In genomic region chr21:42391297-42391696, GRCh38 we compare ENCODE assay signal across 28 cellular contexts. TPM values are rescaled to one million over a fixed set of nuclear protein-coding genes. Genes with fewer than 3 reads are reported as not detected.
DNase-seq lines count a peak whose midpoint lies in the region; ATAC-seq, FAIRE-seq and TF ChIP-seq lines count a peak whose summit lies in the region.
"Had no signal": no experiment of that assay in that cellular context is flagged by ENCODE, and none has a peak within 500 bp of the region (broad histone marks: within the 10 kb centered on the region; RNA-seq: fewer than 3 reads in every experiment).

No MANE protein-coding gene starts in this region.

- H3K36me3 ChIP-seq in HepG2 (replicated peaks in 1 of 2; ENCODE audit: control insufficient read depth in 1 of 2, insufficient read depth in 2 of 2, low read length in 2 of 2), result no peaks in the 10 kb centered on the region
- H3K36me3 ChIP-seq: SJSA1 had no signal

- no peaks in the 10 kb centered on the region for H4K20me1 ChIP-seq in HepG2 (ENCODE audit: insufficient read depth, low read length)

- no peak for TF ChIP-seq CTCF in HepG2 (CRISPR knock-in tag; IDR thresholded peaks at IDR 0.05)
- no peak for TF ChIP-seq CTCF in GM20000 (IDR thresholded peaks at IDR 0.05; ENCODE audit: extremely low read depth, missing control alignments)

- H3K4me3 ChIP-seq in HepG2 (replicated peaks in 1 of 3; ENCODE audit: insufficient read depth in 1 of 3, low read depth in 2 of 3, low read length in 3 of 3), result no peak overlapping the region
- H3K4me3 ChIP-seq: SJSA1 had no signal

- in situ Hi-C loops in HepG2 (cut with HindIII; ENCODE audit: extremely low pct_ligation_motif_present, low pct_unique_long_range_greater_than_20kb), result no loop called here

- no peaks in the 10 kb centered on the region for H3K27me3 Mint-ChIP-seq in activated CD4-positive, alpha-beta T cell treated with anti-CD3 and anti-CD28 coated beads, Interleukin-2, amount 10 ng/mL, durations not matched to agents 7 days and 5 days

- no peak for DNase-seq in activated CD4-positive, alpha-beta T cell treated with anti-CD3 and anti-CD28 coated beads, Interleukin-2, amount 10 ng/mL, durations not matched to agents 7 days and 5 days
- no peak for DNase-seq in activated CD4-positive, alpha-beta T cell treated with anti-CD3 and anti-CD28 coated beads, Interleukin-2, amount 50 U/mL, for 4 hours
- DNase-seq in cardiac septum (ENCODE audit: low spot score) (peak; percentile 20), left ventricle myocardium superior (no peak), HepG2 (ENCODE audit: low spot score) (no peak), NCI-H524 treated with DMSO at 0.1 percent for 48 hours (lab: John Stamatoyannopoulos, UW) (no peak), germinal center (ENCODE audit: low spot score) (no peak), GM20000 (ENCODE audit: low spot score) (no peak)
- DNase-seq: 8988T, AML-193, DMS53, GDM1, IMR-90, NCI-H1694, NCI-H2081, NCI-H2171, NCI-H345, NCI-H524, OCI-M1 had no signal

- no peak for FAIRE-seq in HepG2 (lab: Jason Lieb, UNC)
- FAIRE-seq: D721Med, GM19239, H1, HTR-8/SVneo had no signal

- TF ChIP-seq EP300 in HepG2 (IDR thresholded peaks at IDR 0.05; ENCODE audit: low read depth in 2 of 2, low read length in 2 of 2) (peak in 1 of 2 experiments; percentile 13; a peak in 1 of 4 replicates), HepG2 (CRISPR knock-in tag; IDR thresholded peaks at IDR 0.05; ENCODE audit: borderline replicate concordance) (no peak)

- H3K9me3 Mint-ChIP-seq in activated CD4-positive, alpha-beta T cell treated with anti-CD3 and anti-CD28 coated beads, Interleukin-2, amount 10 ng/mL, durations not matched to agents 7 days and 5 days, result no peaks in the 10 kb centered on the region

- no peak overlapping the region for H3K9ac ChIP-seq in HepG2 (ENCODE audit: insufficient read depth, low read depth, low read length)

- H3K36me3 Mint-ChIP-seq in activated CD4-positive, alpha-beta T cell treated with anti-CD3 and anti-CD28 coated beads, Interleukin-2, amount 10 ng/mL, durations not matched to agents 7 days and 5 days (ENCODE audit: low read depth), result peaks cover 30% of the 10 kb centered on the region
- H3K36me3 Mint-ChIP-seq: CD14-positive monocyte had no signal

- H3K4me2 ChIP-seq in HepG2 (ENCODE audit: low read depth, low read length), result peak overlapping the region; percentile 36

- no peak overlapping the region for H3K4me3 Mint-ChIP-seq in activated CD4-positive, alpha-beta T cell treated with anti-CD3 and anti-CD28 coated beads, Interleukin-2, amount 10 ng/mL, durations not matched to agents 7 days and 5 days
- H3K4me3 Mint-ChIP-seq: CD14-positive monocyte had no signal

- H3K27ac Mint-ChIP-seq in activated CD4-positive, alpha-beta T cell treated with anti-CD3 and anti-CD28 coated beads, Interleukin-2, amount 10 ng/mL, durations not matched to agents 7 days and 5 days, result peak overlapping the region; percentile 28

- H3K4me1 ChIP-seq in HepG2 (ENCODE audit: insufficient read depth, low read length), result peaks cover 75% of the 10 kb centered on the region

- CTCF ChIA-PET in activated CD4-positive, alpha-beta T cell treated with anti-CD3 and anti-CD28 coated beads, Interleukin-2, amount 10 ng/mL, durations not matched to agents 7 days and 5 days (lab: Charles Lee), result no interaction called here
- CTCF ChIA-PET in HepG2 (lab: Yijun Ruan, JAX; ENCODE audit: low intra/inter-chr PET ratio, low total read pairs), result no interaction called here

- intact Hi-C loops in cardiac septum (cut with DNase I), result no loop called here
- intact Hi-C loops in left ventricle myocardium superior (cut with micrococcal nuclease), result no loop called here
- intact Hi-C loops in HepG2 (cut with micrococcal nuclease; ENCODE audit: unreplicated experiment), result no loop called here

- H3K27me3 ChIP-seq in HepG2 (ENCODE audit: control insufficient read depth in 1 of 2, insufficient read depth in 2 of 2, low read length in 2 of 2), result no peaks in the 10 kb centered on the region
- H3K27me3 ChIP-seq: SJSA1 had no signal

- POLR2A ChIA-PET in activated CD4-positive, alpha-beta T cell treated with anti-CD3 and anti-CD28 coated beads, Interleukin-2, amount 10 ng/mL, durations not matched to agents 7 days and 5 days (lab: Charles Lee), result no interaction called here
- POLR2A ChIA-PET in HepG2 (lab: Yijun Ruan, JAX), result interaction anchor here (0.9 kb wide), 1 partner anchor 10 kb away, joined by 3 read pairs; no protein-coding TSS in a partner anchor

- BruUV-seq in HepG2 (replicated peaks; lab: Mats Ljungman, UMichigan), result no TSS peak

- no peak for ATAC-seq in left ventricle myocardium superior
- ATAC-seq in HepG2, result peak; percentile 42
- ATAC-seq: Right ventricle myocardium inferior had no signal

- H3K9me3 ChIP-seq in HepG2 (ENCODE audit: low read length), result no peaks in the 10 kb centered on the region
- H3K9me3 ChIP-seq: SJSA1 had no signal

- no peak for TF ChIP-seq RAD21 in HepG2 (CRISPR knock-in tag; IDR thresholded peaks at IDR 0.05)

- no peak for TF ChIP-seq POLR2A in HepG2 (IDR thresholded peaks at IDR 0.05; ENCODE audit: insufficient read depth in 1 of 2, low read depth in 2 of 2, low read length in 2 of 2)

- H2AFZ ChIP-seq in HepG2 (ENCODE audit: low read length), result no peak overlapping the region

- no peak overlapping the region for H3K27ac ChIP-seq in HepG2 (ENCODE audit: extremely low read length, insufficient read depth, low read length)
- H3K27ac ChIP-seq: SJSA1 had no signal

- H3K4me1 Mint-ChIP-seq in activated CD4-positive, alpha-beta T cell treated with anti-CD3 and anti-CD28 coated beads, Interleukin-2, amount 10 ng/mL, durations not matched to agents 7 days and 5 days, result peaks cover 79% of the 10 kb centered on the region

- WGBS in HepG2 (ENCODE audit: low lambda C conversion rate), result 7% methylated on average over 2 of the region's 5 CpGs

- no peaks in the 10 kb centered on the region for H3K79me2 ChIP-seq in HepG2 (ENCODE audit: insufficient read depth, low read length)

RNA-seq across cellular contexts. Expression of gene TMPRSS3, which starts 4.6 kb away (rescaled TPM):
- total RNA-seq in activated CD4-positive, alpha-beta T cell treated with anti-CD3 and anti-CD28 coated beads, Interleukin-2, amount 10 ng/mL, durations not matched to agents 7 days and 5 days, result 1 to 10 TPM; 7.4 to 8.9 TPM
- not detected for total RNA-seq in cardiac septum
- total RNA-seq in left ventricle myocardium superior, result not detected
- 2.8 and 3.5 TPM in 2 replicates for total RNA-seq in HepG2 (2016; rRNA removed; fragmentation: Illumina TruSeq; extraction: Trizol)
- total RNA-seq in HepG2 (2016; cell fraction: cytosol; rRNA removed; fragmentation: Illumina TruSeq; extraction: Trizol; ENCODE audit: low read depth), result 3.0 and 3.4 TPM in 2 replicates
- total RNA-seq in HepG2 (2016; cell fraction: insoluble cytoplasmic fraction; rRNA removed; fragmentation: Illumina TruSeq; extraction: Trizol), result 3.4 and 4.2 TPM in 2 replicates
- total RNA-seq in HepG2 (2016; cell fraction: membrane; rRNA removed; fragmentation: Illumina TruSeq; extraction: Trizol), result 4.9 and 6.4 TPM in 2 replicates
- total RNA-seq in HepG2 (2016; cell fraction: nucleus; rRNA removed; fragmentation: Illumina TruSeq; extraction: Trizol), result 2.5 and 3.0 TPM in 2 replicates
- 16.9 and 17.8 TPM in 2 replicates for polyA plus RNA-seq in HepG2 (2011; rRNA removed)
- 14.6 and 15.1 TPM in 2 replicates for polyA plus RNA-seq in HepG2 (2011; cell fraction: cytosol; rRNA removed)
- polyA plus RNA-seq in HepG2 (2011; cell fraction: nucleus; rRNA removed), result 14.6 and 14.7 TPM in 2 replicates
- polyA plus RNA-seq in HepG2 (2012), result 3.3 and 13.6 TPM in 2 replicates
- polyA plus RNA-seq in HepG2 (2016; cell fraction: cytosol; fragmentation: Illumina TruSeq; extraction: Trizol; ENCODE audit: low read depth), result 3.5 and 4.6 TPM in 2 replicates
- polyA plus RNA-seq in HepG2 (2016; cell fraction: insoluble cytoplasmic fraction; fragmentation: Illumina TruSeq; extraction: Trizol; ENCODE audit: low read depth), result 4.4 and 4.5 TPM in 2 replicates
- 4.1 and 5.4 TPM in 2 replicates for polyA plus RNA-seq in HepG2 (2016; cell fraction: membrane; fragmentation: Illumina TruSeq; extraction: Trizol; ENCODE audit: low read depth)
- 2.8 and 4.3 TPM in 2 replicates for polyA plus RNA-seq in HepG2 (2016; cell fraction: nucleus; fragmentation: Illumina TruSeq; extraction: Trizol; ENCODE audit: insufficient read depth, low read depth)
- 16.7 and 58.0 TPM in 2 replicates for polyA minus RNA-seq in HepG2 (2011; rRNA and poly(A)+ RNA removed; ENCODE audit: low replicate concordance)
- 4.6 and 6.1 TPM in 2 replicates for polyA minus RNA-seq in HepG2 (2011; cell fraction: cytosol; rRNA and poly(A)+ RNA removed)
- polyA minus RNA-seq in HepG2 (2011; cell fraction: nucleus; rRNA and poly(A)+ RNA removed), result 7.6 and 14.0 TPM in 2 replicates
- total RNA-seq: H1, IMR-90, Right ventricle myocardium inferior had no signal
- polyA plus RNA-seq: AG04450, IMR-90 had no signal

RNA-seq across cellular contexts. Expression of gene UBASH3A, which starts 12.4 kb away (rescaled TPM):
- 10 to 100 TPM; 77.4 to 83.7 TPM for total RNA-seq in activated CD4-positive, alpha-beta T cell treated with anti-CD3 and anti-CD28 coated beads, Interleukin-2, amount 10 ng/mL, durations not matched to agents 7 days and 5 days
- total RNA-seq in cardiac septum (not detected), left ventricle myocardium superior (not detected), HepG2 (2016; rRNA removed; fragmentation: Illumina TruSeq; extraction: Trizol) (not detected in 2 replicates)
- not detected in 2 replicates for total RNA-seq in HepG2 (2016; cell fraction: cytosol; rRNA removed; fragmentation: Illumina TruSeq; extraction: Trizol; ENCODE audit: low read depth)
- not detected in 2 replicates for total RNA-seq in HepG2 (2016; cell fraction: insoluble cytoplasmic fraction; rRNA removed; fragmentation: Illumina TruSeq; extraction: Trizol)
- not detected in 2 replicates for total RNA-seq in HepG2 (2016; cell fraction: membrane; rRNA removed; fragmentation: Illumina TruSeq; extraction: Trizol)
- total RNA-seq in HepG2 (2016; cell fraction: nucleus; rRNA removed; fragmentation: Illumina TruSeq; extraction: Trizol), result not detected in 2 replicates
- polyA plus RNA-seq in HepG2 (2011; rRNA removed), result 0.03 TPM in 1 of 2 replicates, not detected in the other
- not detected in 2 replicates for polyA plus RNA-seq in HepG2 (2011; cell fraction: cytosol; rRNA removed)
- polyA plus RNA-seq in HepG2 (2011; cell fraction: nucleus; rRNA removed), result 0.14 TPM in 1 of 2 replicates, not detected in the other
- polyA plus RNA-seq in HepG2 (2012), result not detected in 2 replicates
- not detected in 2 replicates for polyA plus RNA-seq in HepG2 (2016; cell fraction: cytosol; fragmentation: Illumina TruSeq; extraction: Trizol; ENCODE audit: low read depth)
- polyA plus RNA-seq in HepG2 (2016; cell fraction: insoluble cytoplasmic fraction; fragmentation: Illumina TruSeq; extraction: Trizol; ENCODE audit: low read depth), result not detected in 2 replicates
- not detected in 2 replicates for polyA plus RNA-seq in HepG2 (2016; cell fraction: membrane; fragmentation: Illumina TruSeq; extraction: Trizol; ENCODE audit: low read depth)
- not detected in 2 replicates for polyA plus RNA-seq in HepG2 (2016; cell fraction: nucleus; fragmentation: Illumina TruSeq; extraction: Trizol; ENCODE audit: insufficient read depth, low read depth)
- polyA minus RNA-seq in HepG2 (2011; rRNA and poly(A)+ RNA removed; ENCODE audit: low replicate concordance), result 0.05 and 0.24 TPM in 2 replicates
- polyA minus RNA-seq in HepG2 (2011; cell fraction: cytosol; rRNA and poly(A)+ RNA removed), result not detected in 2 replicates
- not detected in 2 replicates for polyA minus RNA-seq in HepG2 (2011; cell fraction: nucleus; rRNA and poly(A)+ RNA removed)
- total RNA-seq: H1, IMR-90, M059J, Right ventricle myocardium inferior, SJSA1 had no signal
- polyA plus RNA-seq: AG04450, CD14-positive monocyte, H1, IMR-90 had no signal

RNA-seq across cellular contexts. Expression of gene TFF1, which starts 25.0 kb away (rescaled TPM):
- total RNA-seq in activated CD4-positive, alpha-beta T cell treated with anti-CD3 and anti-CD28 coated beads, Interleukin-2, amount 10 ng/mL, durations not matched to agents 7 days and 5 days, result not detected
- total RNA-seq in cardiac septum (not detected), left ventricle myocardium superior (not detected), HepG2 (2016; rRNA removed; fragmentation: Illumina TruSeq; extraction: Trizol) (0.24 TPM in 1 of 2 replicates, not detected in the other)
- 0.61 and 1.5 TPM in 2 replicates for total RNA-seq in HepG2 (2016; cell fraction: cytosol; rRNA removed; fragmentation: Illumina TruSeq; extraction: Trizol; ENCODE audit: low read depth)
- 0.32 and 0.42 TPM in 2 replicates for total RNA-seq in HepG2 (2016; cell fraction: insoluble cytoplasmic fraction; rRNA removed; fragmentation: Illumina TruSeq; extraction: Trizol)
- total RNA-seq in HepG2 (2016; cell fraction: membrane; rRNA removed; fragmentation: Illumina TruSeq; extraction: Trizol), result 0.40 TPM in 1 of 2 replicates, not detected in the other
- total RNA-seq in HepG2 (2016; cell fraction: nucleus; rRNA removed; fragmentation: Illumina TruSeq; extraction: Trizol), result 1.5 TPM in 1 of 2 replicates, not detected in the other
- polyA plus RNA-seq in HepG2 (2011; rRNA removed), result 19.4 and 47.1 TPM in 2 replicates
- polyA plus RNA-seq in HepG2 (2011; cell fraction: cytosol; rRNA removed), result 45.3 and 80.6 TPM in 2 replicates
- 4.4 and 17.6 TPM in 2 replicates for polyA plus RNA-seq in HepG2 (2011; cell fraction: nucleus; rRNA removed)
- 19.3 and 58.1 TPM in 2 replicates for polyA plus RNA-seq in HepG2 (2012)
- polyA plus RNA-seq in HepG2 (2016; cell fraction: cytosol; fragmentation: Illumina TruSeq; extraction: Trizol; ENCODE audit: low read depth), result 0.68 TPM in 2 replicates
- 0.52 TPM in 1 of 2 replicates, not detected in the other for polyA plus RNA-seq in HepG2 (2016; cell fraction: insoluble cytoplasmic fraction; fragmentation: Illumina TruSeq; extraction: Trizol; ENCODE audit: low read depth)
- polyA plus RNA-seq in HepG2 (2016; cell fraction: membrane; fragmentation: Illumina TruSeq; extraction: Trizol; ENCODE audit: low read depth), result not detected in 2 replicates
- 2.2 TPM in 1 of 2 replicates, not detected in the other for polyA plus RNA-seq in HepG2 (2016; cell fraction: nucleus; fragmentation: Illumina TruSeq; extraction: Trizol; ENCODE audit: insufficient read depth, low read depth)
- 9.8 and 15.5 TPM in 2 replicates for polyA minus RNA-seq in HepG2 (2011; rRNA and poly(A)+ RNA removed; ENCODE audit: low replicate concordance)
- 9.1 and 13.9 TPM in 2 replicates for polyA minus RNA-seq in HepG2 (2011; cell fraction: cytosol; rRNA and poly(A)+ RNA removed)
- polyA minus RNA-seq in HepG2 (2011; cell fraction: nucleus; rRNA and poly(A)+ RNA removed), result 1.3 and 4.1 TPM in 2 replicates
- total RNA-seq: H1, IMR-90, M059J, Right ventricle myocardium inferior, SJSA1 had no signal
- polyA plus RNA-seq: AG04450, CD14-positive monocyte, H1, IMR-90 had no signal

RNA-seq across cellular contexts. Expression of gene TFF2, which starts 40.5 kb away (rescaled TPM):
- not detected for total RNA-seq in activated CD4-positive, alpha-beta T cell treated with anti-CD3 and anti-CD28 coated beads, Interleukin-2, amount 10 ng/mL, durations not matched to agents 7 days and 5 days
- total RNA-seq in cardiac septum (not detected), left ventricle myocardium superior (not detected), HepG2 (2016; rRNA removed; fragmentation: Illumina TruSeq; extraction: Trizol) (not detected in 2 replicates)
- not detected in 2 replicates for total RNA-seq in HepG2 (2016; cell fraction: cytosol; rRNA removed; fragmentation: Illumina TruSeq; extraction: Trizol; ENCODE audit: low read depth)
- total RNA-seq in HepG2 (2016; cell fraction: insoluble cytoplasmic fraction; rRNA removed; fragmentation: Illumina TruSeq; extraction: Trizol), result not detected in 2 replicates
- total RNA-seq in HepG2 (2016; cell fraction: membrane; rRNA removed; fragmentation: Illumina TruSeq; extraction: Trizol), result not detected in 2 replicates
- not detected in 2 replicates for total RNA-seq in HepG2 (2016; cell fraction: nucleus; rRNA removed; fragmentation: Illumina TruSeq; extraction: Trizol)
- 1.5 and 1.6 TPM in 2 replicates for polyA plus RNA-seq in HepG2 (2011; rRNA removed)
- 0.50 and 1.2 TPM in 2 replicates for polyA plus RNA-seq in HepG2 (2011; cell fraction: cytosol; rRNA removed)
- 0.58 and 0.73 TPM in 2 replicates for polyA plus RNA-seq in HepG2 (2011; cell fraction: nucleus; rRNA removed)
- polyA plus RNA-seq in HepG2 (2012), result 0.23 and 0.47 TPM in 2 replicates
- polyA plus RNA-seq in HepG2 (2016; cell fraction: cytosol; fragmentation: Illumina TruSeq; extraction: Trizol; ENCODE audit: low read depth), result not detected in 2 replicates
- polyA plus RNA-seq in HepG2 (2016; cell fraction: insoluble cytoplasmic fraction; fragmentation: Illumina TruSeq; extraction: Trizol; ENCODE audit: low read depth), result not detected in 2 replicates
- not detected in 2 replicates for polyA plus RNA-seq in HepG2 (2016; cell fraction: membrane; fragmentation: Illumina TruSeq; extraction: Trizol; ENCODE audit: low read depth)
- not detected in 2 replicates for polyA plus RNA-seq in HepG2 (2016; cell fraction: nucleus; fragmentation: Illumina TruSeq; extraction: Trizol; ENCODE audit: insufficient read depth, low read depth)
- 0.91 TPM in 1 of 2 replicates, not detected in the other for polyA minus RNA-seq in HepG2 (2011; rRNA and poly(A)+ RNA removed; ENCODE audit: low replicate concordance)
- not detected in 2 replicates for polyA minus RNA-seq in HepG2 (2011; cell fraction: cytosol; rRNA and poly(A)+ RNA removed)
- polyA minus RNA-seq in HepG2 (2011; cell fraction: nucleus; rRNA and poly(A)+ RNA removed), result not detected in 2 replicates
- total RNA-seq: H1, IMR-90, Right ventricle myocardium inferior, SJSA1 had no signal
- polyA plus RNA-seq: AG04450, CD14-positive monocyte, H1, IMR-90 had no signal

Comparison
In these comparisons a context has a peak if more than half of its experiments do, and no peak if none do; other contexts are left out.
1. RNA of gene UBASH3A, which starts 12.4 kb away (total RNA-seq): 77.4 to 83.7 TPM in activated CD4-positive, alpha-beta T cell treated with anti-CD3 and anti-CD28 coated beads, Interleukin-2, amount 10 ng/mL, durations not matched to agents 7 days and 5 days; not detected in cardiac septum (single experiment), not detected in left ventricle myocardium superior (single experiment) and not detected in HepG2; every median in the first group is over 10 times any median in the second.